ENCODE assay signal across 2 cellular contexts in the genomic region with DNA sequence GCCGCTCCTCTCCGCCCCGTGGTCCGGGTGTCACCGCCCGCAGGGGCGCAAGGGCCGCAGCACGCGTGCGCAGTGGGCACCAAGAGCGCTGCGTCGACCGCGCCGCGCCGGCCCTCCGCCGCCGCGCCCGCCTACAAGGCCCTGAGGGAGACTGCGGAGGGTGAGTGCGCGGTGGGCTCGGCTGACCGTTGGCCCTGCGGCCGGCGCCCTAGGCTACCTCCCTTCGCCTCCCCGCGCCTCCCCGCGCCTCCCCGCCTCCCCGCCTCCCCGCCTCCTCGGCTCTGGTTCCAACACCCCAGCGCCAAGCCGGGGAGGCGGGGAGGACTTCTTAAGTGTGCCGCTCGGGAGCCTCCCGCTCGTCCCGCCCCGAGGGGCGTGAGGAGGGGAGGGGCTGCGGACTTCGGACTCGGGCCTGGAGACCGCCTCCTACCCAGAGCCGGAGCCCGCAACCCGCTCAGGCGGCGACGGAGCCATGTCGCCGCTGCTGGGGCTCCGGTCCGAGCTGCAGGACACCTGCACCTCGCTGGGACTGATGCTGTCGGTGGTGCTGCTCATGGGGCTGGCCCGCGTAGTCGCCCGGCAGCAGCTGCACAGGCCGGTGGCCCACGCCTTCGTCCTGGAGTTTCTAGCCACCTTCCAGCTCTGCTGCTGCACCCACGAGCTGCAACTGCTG.
TF ChIP-seq lines count a peak whose summit lies in the region.

A gene with protein sequence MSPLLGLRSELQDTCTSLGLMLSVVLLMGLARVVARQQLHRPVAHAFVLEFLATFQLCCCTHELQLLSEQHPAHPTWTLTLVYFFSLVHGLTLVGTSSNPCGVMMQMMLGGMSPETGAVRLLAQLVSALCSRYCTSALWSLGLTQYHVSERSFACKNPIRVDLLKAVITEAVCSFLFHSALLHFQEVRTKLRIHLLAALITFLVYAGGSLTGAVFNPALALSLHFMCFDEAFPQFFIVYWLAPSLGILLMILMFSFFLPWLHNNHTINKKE (plus strand): TSS at position 433 of the 673 bp plus-strand sequence. CDS start 40 bp downstream, at position 473.

TF ChIP-seq in HEK293, 187 proteins besides CTCF, POLR2A, EP300 and RAD21 (continued from another document and continues in another):
- TF ChIP-seq ZNF501 (tag by site-specific recombination; IDR thresholded peaks at IDR 0.05) = 0 out of 2 replicates have a peak, but pooled peaks have one; percentile 31
- 0 out of 2 replicates have a peak, but pooled peaks have one; percentile 43 for TF ChIP-seq ZNF561 (tag by site-specific recombination; IDR thresholded peaks at IDR 0.05; ENCODE audit: borderline replicate concordance)
- TF ChIP-seq ZNF521 (tag by site-specific recombination; IDR thresholded peaks at IDR 0.05) = no peak
- no peak for TF ChIP-seq ZNF629 (tag by site-specific recombination; IDR thresholded peaks at IDR 0.05)
- no peak for TF ChIP-seq ZNF585B (tag by site-specific recombination; IDR thresholded peaks at IDR 0.05)
- no peak for TF ChIP-seq YY2 (tag by site-specific recombination; IDR thresholded peaks at IDR 0.05)
- peak; percentile 77; the same call in 1 of the 2 replicates for TF ChIP-seq ZNF10 (tag by site-specific recombination; IDR thresholded peaks at IDR 0.05)
- 0 out of 2 replicates have a peak, but pooled peaks have one; percentile 28 for TF ChIP-seq ZBTB17 (tag by site-specific recombination; IDR thresholded peaks at IDR 0.05)
- peak; percentile 97 for TF ChIP-seq ZBTB6 (tag by site-specific recombination; IDR thresholded peaks at IDR 0.05)
- no peak for TF ChIP-seq ZBTB48 (tag by site-specific recombination; IDR thresholded peaks at IDR 0.05)
- TF ChIP-seq ZSCAN30 (tag by site-specific recombination; IDR thresholded peaks at IDR 0.05) = 0 out of 2 replicates have a peak, but pooled peaks have one; percentile 12
- peak; percentile 42; the same call in 1 of the 2 replicates for TF ChIP-seq KLF10 (tag by site-specific recombination; IDR thresholded peaks at IDR 0.05)
- TF ChIP-seq, protein P1, sequence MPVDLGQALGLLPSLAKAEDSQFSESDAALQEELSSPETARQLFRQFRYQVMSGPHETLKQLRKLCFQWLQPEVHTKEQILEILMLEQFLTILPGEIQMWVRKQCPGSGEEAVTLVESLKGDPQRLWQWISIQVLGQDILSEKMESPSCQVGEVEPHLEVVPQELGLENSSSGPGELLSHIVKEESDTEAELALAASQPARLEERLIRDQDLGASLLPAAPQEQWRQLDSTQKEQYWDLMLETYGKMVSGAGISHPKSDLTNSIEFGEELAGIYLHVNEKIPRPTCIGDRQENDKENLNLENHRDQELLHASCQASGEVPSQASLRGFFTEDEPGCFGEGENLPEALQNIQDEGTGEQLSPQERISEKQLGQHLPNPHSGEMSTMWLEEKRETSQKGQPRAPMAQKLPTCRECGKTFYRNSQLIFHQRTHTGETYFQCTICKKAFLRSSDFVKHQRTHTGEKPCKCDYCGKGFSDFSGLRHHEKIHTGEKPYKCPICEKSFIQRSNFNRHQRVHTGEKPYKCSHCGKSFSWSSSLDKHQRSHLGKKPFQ (tag by site-specific recombination; IDR thresholded peaks at IDR 0.05) = no peak
- TF ChIP-seq, protein P2, sequence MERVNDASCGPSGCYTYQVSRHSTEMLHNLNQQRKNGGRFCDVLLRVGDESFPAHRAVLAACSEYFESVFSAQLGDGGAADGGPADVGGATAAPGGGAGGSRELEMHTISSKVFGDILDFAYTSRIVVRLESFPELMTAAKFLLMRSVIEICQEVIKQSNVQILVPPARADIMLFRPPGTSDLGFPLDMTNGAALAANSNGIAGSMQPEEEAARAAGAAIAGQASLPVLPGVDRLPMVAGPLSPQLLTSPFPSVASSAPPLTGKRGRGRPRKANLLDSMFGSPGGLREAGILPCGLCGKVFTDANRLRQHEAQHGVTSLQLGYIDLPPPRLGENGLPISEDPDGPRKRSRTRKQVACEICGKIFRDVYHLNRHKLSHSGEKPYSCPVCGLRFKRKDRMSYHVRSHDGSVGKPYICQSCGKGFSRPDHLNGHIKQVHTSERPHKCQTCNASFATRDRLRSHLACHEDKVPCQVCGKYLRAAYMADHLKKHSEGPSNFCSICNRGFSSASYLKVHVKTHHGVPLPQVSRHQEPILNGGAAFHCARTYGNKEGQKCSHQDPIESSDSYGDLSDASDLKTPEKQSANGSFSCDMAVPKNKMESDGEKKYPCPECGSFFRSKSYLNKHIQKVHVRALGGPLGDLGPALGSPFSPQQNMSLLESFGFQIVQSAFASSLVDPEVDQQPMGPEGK (tag by site-specific recombination; IDR thresholded peaks at IDR 0.05) = peak; percentile 48; the same call in 1 of the 2 replicates
- TF ChIP-seq ZNF184 (tag by site-specific recombination; IDR thresholded peaks at IDR 0.05) = no peak
- TF ChIP-seq ZNF473 (tag by site-specific recombination; IDR thresholded peaks at IDR 0.05) = no peak
- peak; percentile 84 for TF ChIP-seq WT1 (tag by site-specific recombination; IDR thresholded peaks at IDR 0.05)
- TF ChIP-seq ZBTB26 (tag by site-specific recombination; optimal IDR thresholded peaks at IDR 0.05) = peak; percentile 56
- TF ChIP-seq ZNF426 (tag by site-specific recombination; IDR thresholded peaks at IDR 0.05) = no peak
- peak; percentile 62; the same call in 1 of the 2 replicates for TF ChIP-seq ZBTB8A (tag by site-specific recombination; IDR thresholded peaks at IDR 0.05)
- TF ChIP-seq SP3 (tag by site-specific recombination; IDR thresholded peaks at IDR 0.05) = peak; percentile 82
- no peak for TF ChIP-seq ZNF513 (tag by site-specific recombination; IDR thresholded peaks at IDR 0.05)

TF ChIP-seq in SK-N-SH, 30 proteins besides CTCF, POLR2A, EP300 and RAD21 (continued from another document):
- no peak for TF ChIP-seq RFX5 (IDR thresholded peaks at IDR 0.05; ENCODE audit: low read length)
- TF ChIP-seq FOSL2 (IDR thresholded peaks at IDR 0.05; ENCODE audit: borderline replicate concordance, low read depth) = no peak
- TF ChIP-seq RXRA (IDR thresholded peaks at IDR 0.05; ENCODE audit: borderline replicate concordance, low read depth) = no peak
- TF ChIP-seq TAF1 (IDR thresholded peaks at IDR 0.05; ENCODE audit: borderline replicate concordance, low read depth, low read length) = 0 out of 2 replicates have a peak, but pooled peaks have one; percentile 5
- no peak for TF ChIP-seq EZH2phosphoT487 (IDR thresholded peaks at IDR 0.05; ENCODE audit: borderline replicate concordance, low read depth)
TF ChIP-seq in SK-N-SH: peak in this region for 4.
